ENCODE assay signal across 16 cellular contexts in genomic region chr17:17028878-17029535, GRCh38. TPM values are rescaled to one million over a fixed set of nuclear protein-coding genes. Genes with fewer than 3 reads are reported as not detected.
DNase-seq lines count a peak whose midpoint lies in the region; ATAC-seq and TF ChIP-seq lines count a peak whose summit lies in the region.
"Had no signal": no experiment of that assay in that cellular context is flagged by ENCODE, and none has a peak within 500 bp of the region (broad histone marks: within the 10 kb centered on the region; RNA-seq: fewer than 3 reads in every experiment).

No MANE protein-coding gene starts in this region.

- no peaks in the 10 kb centered on the region for H3K36me3 ChIP-seq in RWPE2 (ENCODE audit: low read depth)
- H3K36me3 ChIP-seq: prostate gland had no signal

- H3K4me3 Mint-ChIP-seq in HFFc6, result no peak overlapping the region
- H3K4me3 Mint-ChIP-seq in stimulated activated naive B cell treated with anti-CD40 and anti-IgM and Interleukin-4, amounts not matched to agents 10 μg/mL and 1 μg/mL and 100 μg/mL, for 72 hours, result peak overlapping the region; percentile 19 to 44
- H3K4me3 Mint-ChIP-seq in activated CD4-positive, alpha-beta T cell treated with anti-CD3 and anti-CD28 coated beads for 36 hours, result no peak overlapping the region
- H3K4me3 Mint-ChIP-seq: CD4-positive, CD25-positive, alpha-beta regulatory T cell had no signal

- DNase-seq in HFFc6 (no peak), RWPE2 (ENCODE audit: low spot score) (no peak), islet precursor cell (peak; percentile 84), NCI-H1436 (lab: John Stamatoyannopoulos, UW) (no peak)
- no peak for DNase-seq in stimulated activated naive B cell treated with anti-CD40 and anti-IgM and Interleukin-4, amounts not matched to agents 10 μg/mL and 1 μg/mL and 100 μg/mL, for 72 hours
- no peak for DNase-seq in activated naive CD4-positive, alpha-beta T cell (lab: John Stamatoyannopoulos, UW)
- DNase-seq in activated CD4-positive, alpha-beta T cell treated with anti-CD3 and anti-CD28 coated beads for 36 hours, result no peak
- DNase-seq: CD4-positive, CD25-positive, alpha-beta regulatory T cell; head of caudate nucleus; NCI-H1092; stimulated activated CD4-positive, alpha-beta T cell treated with anti-CD3 and anti-CD28 coated beads, Interleukin-2, amount 100 ng/mL, for 48 hours had no signal

- peaks cover 5% of the 10 kb centered on the region for H3K27me3 Mint-ChIP-seq in HFFc6 (ENCODE audit: insufficient read depth)
- no peaks in the 10 kb centered on the region for H3K27me3 Mint-ChIP-seq in stimulated activated naive B cell treated with anti-CD40 and anti-IgM and Interleukin-4, amounts not matched to agents 10 μg/mL and 1 μg/mL and 100 μg/mL, for 72 hours
- no peaks in the 10 kb centered on the region for H3K27me3 Mint-ChIP-seq in activated CD4-positive, alpha-beta T cell treated with anti-CD3 and anti-CD28 coated beads for 36 hours

- H3K36me3 Mint-ChIP-seq in HFFc6 (ENCODE audit: low read depth), result no peaks in the 10 kb centered on the region
- no peaks in the 10 kb centered on the region for H3K36me3 Mint-ChIP-seq in stimulated activated naive B cell treated with anti-CD40 and anti-IgM and Interleukin-4, amounts not matched to agents 10 μg/mL and 1 μg/mL and 100 μg/mL, for 72 hours
- H3K36me3 Mint-ChIP-seq in activated CD4-positive, alpha-beta T cell treated with anti-CD3 and anti-CD28 coated beads for 36 hours (ENCODE audit: low read depth), result no peaks in the 10 kb centered on the region
- H3K36me3 Mint-ChIP-seq: activated naive CD4-positive, alpha-beta T cell treated with anti-CD3 and anti-CD28 coated beads, Interleukin-2, amount 50 U/mL, for 72 hours; CD4-positive, CD25-positive, alpha-beta regulatory T cell had no signal

- H3K9me3 ChIP-seq in RWPE2 (ENCODE audit: severe bottlenecking), result no peaks in the 10 kb centered on the region
- H3K9me3 ChIP-seq: prostate gland had no signal

- peak overlapping the region; percentile 93 for H3K27ac ChIP-seq in RWPE2 (ENCODE audit: poor library complexity, severe bottlenecking)
- H3K27ac ChIP-seq: prostate gland had no signal

- H3K9me3 Mint-ChIP-seq in HFFc6, result no peaks in the 10 kb centered on the region
- no peaks in the 10 kb centered on the region for H3K9me3 Mint-ChIP-seq in stimulated activated naive B cell treated with anti-CD40 and anti-IgM and Interleukin-4, amounts not matched to agents 10 μg/mL and 1 μg/mL and 100 μg/mL, for 72 hours
- no peaks in the 10 kb centered on the region for H3K9me3 Mint-ChIP-seq in activated CD4-positive, alpha-beta T cell treated with anti-CD3 and anti-CD28 coated beads for 36 hours (ENCODE audit: low read depth)
- H3K9me3 Mint-ChIP-seq: activated naive CD4-positive, alpha-beta T cell treated with anti-CD3 and anti-CD28 coated beads, Interleukin-2, amount 50 U/mL, for 72 hours; CD4-positive, CD25-positive, alpha-beta regulatory T cell had no signal

- H3K4me1 ChIP-seq in RWPE2 (ENCODE audit: insufficient read depth, poor library complexity, severe bottlenecking), result peaks cover 37% of the 10 kb centered on the region

- POLR2A ChIA-PET in activated CD4-positive, alpha-beta T cell treated with anti-CD3 and anti-CD28 coated beads for 36 hours (lab: Charles Lee), result no interaction called here

- intact Hi-C loops in activated CD4-positive, alpha-beta T cell treated with anti-CD3 and anti-CD28 coated beads for 36 hours (cut with DNase I, micrococcal nuclease), result no loop called here

- ATAC-seq in RWPE2 (ENCODE audit: low read depth), result no peak
- ATAC-seq in stimulated activated naive B cell treated with anti-CD40 and anti-IgM and Interleukin-4, amounts not matched to agents 10 μg/mL and 1 μg/mL and 100 μg/mL, for 72 hours (replicated peaks), result peak; percentile 52 to 67
- no peak for ATAC-seq in activated CD4-positive, alpha-beta T cell treated with anti-CD3 and anti-CD28 coated beads for 36 hours
- ATAC-seq: activated naive CD4-positive, alpha-beta T cell treated with anti-CD3 and anti-CD28 coated beads, Interleukin-2, amount 50 U/mL, for 72 hours had no signal

- TF ChIP-seq CTCF in HFFc6 (IDR thresholded peaks at IDR 0.05) (no peak), RWPE2 (IDR thresholded peaks at IDR 0.05; ENCODE audit: poor library complexity, severe bottlenecking) (no peak)

- CTCF ChIA-PET in activated CD4-positive, alpha-beta T cell treated with anti-CD3 and anti-CD28 coated beads for 36 hours (lab: Charles Lee), result interaction anchor here (0.7 kb wide), 1 partner anchor 82 kb away, joined by 3 read pairs; no protein-coding TSS in a partner anchor

- peak overlapping the region; percentile 80 for H3K27ac Mint-ChIP-seq in HFFc6
- peak overlapping the region; percentile 71 for H3K27ac Mint-ChIP-seq in stimulated activated naive B cell treated with anti-CD40 and anti-IgM and Interleukin-4, amounts not matched to agents 10 μg/mL and 1 μg/mL and 100 μg/mL, for 72 hours
- no peak overlapping the region for H3K27ac Mint-ChIP-seq in activated CD4-positive, alpha-beta T cell treated with anti-CD3 and anti-CD28 coated beads for 36 hours
- H3K27ac Mint-ChIP-seq: activated naive CD4-positive, alpha-beta T cell treated with anti-CD3 and anti-CD28 coated beads, Interleukin-2, amount 50 U/mL, for 72 hours; CD4-positive, CD25-positive, alpha-beta regulatory T cell had no signal

- H3K4me3 ChIP-seq in RWPE2 (ENCODE audit: severe bottlenecking), result no peak overlapping the region
- H3K4me3 ChIP-seq: lung, prostate gland had no signal

- H3K27me3 ChIP-seq in RWPE2 (ENCODE audit: insufficient read depth, poor library complexity, severe bottlenecking), result no peaks in the 10 kb centered on the region

- peaks cover 57% of the 10 kb centered on the region for H3K4me1 Mint-ChIP-seq in HFFc6 (ENCODE audit: low read depth)
- H3K4me1 Mint-ChIP-seq in stimulated activated naive B cell treated with anti-CD40 and anti-IgM and Interleukin-4, amounts not matched to agents 10 μg/mL and 1 μg/mL and 100 μg/mL, for 72 hours, result peaks cover 23 to 24% of the 10 kb centered on the region in 2 donors
- H3K4me1 Mint-ChIP-seq in activated CD4-positive, alpha-beta T cell treated with anti-CD3 and anti-CD28 coated beads for 36 hours, result no peaks in the 10 kb centered on the region
- H3K4me1 Mint-ChIP-seq: CD4-positive, CD25-positive, alpha-beta regulatory T cell had no signal

RNA-seq across cellular contexts. Expression of gene MPRIP, which starts 13.2 kb away (rescaled TPM):
- 100 to 1,000 TPM; 350 to 409 (median 372) TPM for total RNA-seq in HFFc6 (2021; fragmentation: NEBNext Ultra II Directional; extraction: Animal tissue kit (Norgen Biotek cat#: 25700))
- total RNA-seq in activated CD4-positive, alpha-beta T cell treated with anti-CD3 and anti-CD28 coated beads for 36 hours, result 100 to 1,000 TPM; 131 to 179 TPM

RNA-seq across cellular contexts. Expression of gene TNFRSF13B, which starts 57.1 kb away (rescaled TPM):
- not detected for total RNA-seq in HFFc6 (2021; fragmentation: NEBNext Ultra II Directional; extraction: Animal tissue kit (Norgen Biotek cat#: 25700))
- total RNA-seq in activated CD4-positive, alpha-beta T cell treated with anti-CD3 and anti-CD28 coated beads for 36 hours, result not detected
- total RNA-seq: activated naive CD4-positive, alpha-beta T cell treated with anti-CD3 and anti-CD28 coated beads, Interleukin-2, amount 50 U/mL, for 72 hours; HT1080; prostate gland; Right ventricle myocardium superior had no signal

Comparison
In these comparisons a context has a peak if more than half of its experiments do, and no peak if none do; other contexts are left out.
1. H3K4me3 Mint-ChIP-seq: peak in stimulated activated naive B cell treated with anti-CD40 and anti-IgM and Interleukin-4, amounts not matched to agents 10 μg/mL and 1 μg/mL and 100 μg/mL, for 72 hours (2 of 2); none in HFFc6 (single experiment) and activated CD4-positive, alpha-beta T cell treated with anti-CD3 and anti-CD28 coated beads for 36 hours (single experiment).
2. ATAC-seq: peak in stimulated activated naive B cell treated with anti-CD40 and anti-IgM and Interleukin-4, amounts not matched to agents 10 μg/mL and 1 μg/mL and 100 μg/mL, for 72 hours (2 of 2); none in RWPE2 (single experiment) and activated CD4-positive, alpha-beta T cell treated with anti-CD3 and anti-CD28 coated beads for 36 hours (single experiment).